ENCODE assay signal across 8 cellular contexts in genomic region chr19:13861714-13862531, GRCh38. TPM values are rescaled to one million over a fixed set of nuclear protein-coding genes. Genes with fewer than 3 reads are reported as not detected.
A peak's percentile ranks its signal among the peaks of the same experiment; 100 is the strongest.
DNase-seq lines count a peak whose midpoint lies in the region; ATAC-seq and TF ChIP-seq lines count a peak whose summit lies in the region.

No MANE protein-coding gene starts in this region.

- no peaks in the 10 kb centered on the region for H3K9me3 ChIP-seq in OCI-LY7 (ENCODE audit: low read length)

- peaks cover 44% of the 10 kb centered on the region for H3K4me1 Mint-ChIP-seq in activated T-cell treated with anti-CD3 and anti-CD28 coated beads, Interleukin-2, amount 50 U/mL, for 4 hours (ENCODE audit: low read depth)

- H3K4me3 ChIP-seq in OCI-LY7 (ENCODE audit: low read depth, low read length, poor library complexity, severe bottlenecking): peak overlapping the region; percentile 56

- peaks cover 23% of the 10 kb centered on the region for H3K27me3 Mint-ChIP-seq in activated T-cell treated with anti-CD3 and anti-CD28 coated beads, Interleukin-2, amount 50 U/mL, for 4 hours (ENCODE audit: low read depth)

- H4K20me1 ChIP-seq in OCI-LY7 (ENCODE audit: insufficient read depth, low read length): no peaks in the 10 kb centered on the region

- no peaks in the 10 kb centered on the region for H3K36me3 Mint-ChIP-seq in activated T-cell treated with anti-CD3 and anti-CD28 coated beads, Interleukin-2, amount 50 U/mL, for 4 hours (ENCODE audit: insufficient read depth)

- H3K36me3 ChIP-seq in OCI-LY7 (ENCODE audit: insufficient read depth, low read length): no peaks in the 10 kb centered on the region

- H3K4me3 Mint-ChIP-seq in activated T-cell treated with anti-CD3 and anti-CD28 coated beads, Interleukin-2, amount 50 U/mL, for 4 hours: peak overlapping the region; percentile 93

- H3K27ac ChIP-seq in OCI-LY7 (ENCODE audit: low read depth, low read length, poor library complexity, severe bottlenecking): no peak overlapping the region

- peak; percentile 86 for TF ChIP-seq CTCF in OCI-LY7 (conservative IDR thresholded peaks at IDR 0.05; ENCODE audit: low read length)

- no peaks in the 10 kb centered on the region for H3K9me3 Mint-ChIP-seq in activated T-cell treated with anti-CD3 and anti-CD28 coated beads, Interleukin-2, amount 50 U/mL, for 4 hours

- H3K4me2 ChIP-seq in OCI-LY7 (ENCODE audit: low read length): peak overlapping the region; percentile 81

- no TSS peak for BruUV-seq in OCI-LY7 (replicated peaks; lab: Mats Ljungman, UMichigan)

- no peaks in the 10 kb centered on the region for H3K9me2 ChIP-seq in OCI-LY7 (ENCODE audit: insufficient read depth, low read length)

- DNase-seq in COLO829 (ENCODE audit: low spot score) (peak; percentile 82), HT-29 (ENCODE audit: low spot score) (peak; percentile 86), OCI-LY7 (ENCODE audit: low spot score) (peak; percentile 76), myocyte (ENCODE audit: low read depth) (peak; percentile 92)
- DNase-seq in activated T-cell treated with anti-CD3 and anti-CD28 coated beads, Interleukin-2, amount 50 U/mL, for 4 hours: peak; percentile 86
- peak; percentile 79 to 86 for DNase-seq in stimulated activated CD8-positive, alpha-beta memory T cell treated with anti-CD3 and anti-CD28 coated beads, Interleukin-7, amount 100 ng/mL, for 4 hours (ENCODE audit: low read depth in 2 of 2)

- peaks cover 13% of the 10 kb centered on the region for H3K4me1 ChIP-seq in OCI-LY7 (ENCODE audit: insufficient read depth, low read length, poor library complexity, severe bottlenecking)

- CTCF ChIA-PET in OCI-LY7 (lab: Charles Lee; ENCODE audit: unreplicated experiment): interaction anchor here (0.6 to 1.1 kb wide), 3 partner anchors 78 to 264 kb away, joined by 3 to 4 read pairs (median 3); no protein-coding TSS in a partner anchor

- POLR2A ChIA-PET in OCI-LY7 (lab: Charles Lee): interaction anchor here (0.6 to 1.8 kb wide), 4 partner anchors 9 to 136 kb away, joined by 3 to 7 read pairs (median 4); no protein-coding TSS in a partner anchor

- no peaks in the 10 kb centered on the region for H3K79me2 ChIP-seq in OCI-LY7 (ENCODE audit: insufficient read depth, low read depth, low read length)

- intact Hi-C loops in OCI-LY7 (cut with micrococcal nuclease; ENCODE audit: unreplicated experiment): loop anchor here (1.0 to 5.0 kb wide), 3 partner anchors 77 to 585 kb away; no protein-coding TSS in a partner anchor

- H2AFZ ChIP-seq in OCI-LY7 (ENCODE audit: low read length): peak overlapping the region; percentile 76

- peak; percentile 61 for ATAC-seq in GM19467 (IDR thresholded peaks at IDR 0.05; ENCODE audit: unreplicated experiment)
- peak; percentile 86 to 87 for ATAC-seq in activated T-cell treated with anti-CD3 and anti-CD28 coated beads, Interleukin-2, amount 50 U/mL, for 4 hours
- peak; percentile 82 for ATAC-seq in esophagus mucosa

RNA-seq across cellular contexts. Expression of gene NANOS3, which starts 15.0 kb away (rescaled TPM):
- total RNA-seq in HT-29 (2014; rRNA removed; shearing (Covaris generic)): not detected in 2 replicates
- total RNA-seq in OCI-LY7 (2014; rRNA removed; shearing (Covaris generic)): not detected in 2 replicates
- not detected in 2 replicates for total RNA-seq in OCI-LY7 (2022)
- under 1 TPM in 1 of 3 donors, not detected in 2; 0.52 TPM for total RNA-seq in activated T-cell treated with anti-CD3 and anti-CD28 coated beads, Interleukin-2, amount 50 U/mL, for 4 hours
- not detected for total RNA-seq in esophagus mucosa
- 0.83 TPM in 1 of 2 replicates, not detected in the other for total RNA-seq in myocyte
- polyA plus RNA-seq in myocyte (2012): 6.0 TPM

RNA-seq across cellular contexts. Expression of gene BRME1, which starts 44.0 kb away (rescaled TPM):
- total RNA-seq in HT-29 (2014; rRNA removed; shearing (Covaris generic)): 2.2 and 3.9 TPM in 2 replicates
- total RNA-seq in OCI-LY7 (2014; rRNA removed; shearing (Covaris generic)): 2.5 and 4.5 TPM in 2 replicates
- total RNA-seq in OCI-LY7 (2022): 7.1 and 7.2 TPM in 2 replicates
- 1 to 10 TPM; 7.3 to 9.3 (median 8.9) TPM for total RNA-seq in activated T-cell treated with anti-CD3 and anti-CD28 coated beads, Interleukin-2, amount 50 U/mL, for 4 hours
- 5.7 TPM for total RNA-seq in esophagus mucosa
- total RNA-seq in myocyte: 0.43 and 1.0 TPM in 2 replicates
- polyA plus RNA-seq in myocyte (2012): 0.95 TPM

RNA-seq across cellular contexts. Expression of gene CC2D1A, which starts 44.1 kb away (rescaled TPM):
- 36.0 and 39.6 TPM in 2 replicates for total RNA-seq in HT-29 (2014; rRNA removed; shearing (Covaris generic))
- 18.7 and 23.3 TPM in 2 replicates for total RNA-seq in OCI-LY7 (2014; rRNA removed; shearing (Covaris generic))
- 44.0 and 48.3 TPM in 2 replicates for total RNA-seq in OCI-LY7 (2022)
- 10 to 100 TPM; 34.1 to 40.2 (median 39.6) TPM for total RNA-seq in activated T-cell treated with anti-CD3 and anti-CD28 coated beads, Interleukin-2, amount 50 U/mL, for 4 hours
- 29.7 TPM for total RNA-seq in esophagus mucosa
- total RNA-seq in myocyte: 15.9 and 23.7 TPM in 2 replicates
- polyA plus RNA-seq in myocyte (2012): 25.4 TPM
